In genomic region chr7:133613250-133613649, GRCh38 we compare ENCODE assay signal across 23 cellular contexts.
DNase-seq lines count a peak whose midpoint lies in the region; FAIRE-seq and TF ChIP-seq lines count a peak whose summit lies in the region.
"Had no signal": no experiment of that assay in that cellular context is flagged by ENCODE, and none has a peak within 500 bp of the region (broad histone marks: within the 10 kb centered on the region; RNA-seq: fewer than 3 reads in every experiment).

No MANE protein-coding gene starts in this region.

- H3K27me3 Mint-ChIP-seq in activated naive CD4-positive, alpha-beta T cell treated with anti-CD3 and anti-CD28 coated beads, Interleukin-2, amount 10 ng/mL, durations not matched to agents 7 days and 5 days = no peaks in the 10 kb centered on the region
- H3K27me3 Mint-ChIP-seq: CD4-positive, CD25-positive, alpha-beta regulatory T cell; CD8-positive, alpha-beta memory T cell had no signal

- FAIRE-seq in GM12891 (lab: Jason Lieb, UNC) = peak; percentile 70
- FAIRE-seq: GM12878, HTR-8/SVneo had no signal

- H3K36me3 ChIP-seq in endocrine pancreas (ENCODE audit: control insufficient read depth, insufficient read depth, low read length) = no peaks in the 10 kb centered on the region
- no peaks in the 10 kb centered on the region for H3K36me3 ChIP-seq in HAP-1 (replicated peaks)
- H3K36me3 ChIP-seq: BE2C had no signal

- CTCF ChIA-PET in activated naive CD4-positive, alpha-beta T cell treated with anti-CD3 and anti-CD28 coated beads, Interleukin-2, amount 10 ng/mL, durations not matched to agents 7 days and 5 days (lab: Charles Lee) = no interaction called here

- H3K4me1 ChIP-seq in endocrine pancreas (ENCODE audit: control insufficient read depth, insufficient read depth, low read length) = peaks cover 6% of the 10 kb centered on the region
- H3K4me1 ChIP-seq in HAP-1 = peaks cover 4% of the 10 kb centered on the region

- H3K4me3 ChIP-seq in endocrine pancreas (ENCODE audit: control insufficient read depth, insufficient read depth, low read length) = peak overlapping the region; percentile 40
- no peak overlapping the region for H3K4me3 ChIP-seq in HAP-1
- H3K4me3 ChIP-seq: GM12878, GM23248 had no signal

- no peak overlapping the region for H3K27ac Mint-ChIP-seq in activated naive CD4-positive, alpha-beta T cell treated with anti-CD3 and anti-CD28 coated beads, Interleukin-2, amount 10 ng/mL, durations not matched to agents 7 days and 5 days
- H3K27ac Mint-ChIP-seq: CD4-positive, CD25-positive, alpha-beta regulatory T cell; CD8-positive, alpha-beta memory T cell had no signal

- no peak for DNase-seq in GM12891 (ENCODE audit: insufficient read length, low spot score)
- peak; percentile 14 to 68 for DNase-seq in NCI-H2081 (lab: John Stamatoyannopoulos, UW)
- DNase-seq in activated naive CD4-positive, alpha-beta T cell treated with anti-CD3 and anti-CD28 coated beads, Interleukin-2, amount 10 ng/mL, durations not matched to agents 7 days and 5 days = no peak
- DNase-seq in HAP-1 (ENCODE audit: low spot score in 2 of 2) = no peak
- no peak for DNase-seq in OCI-M1 (lab: John Stamatoyannopoulos, UW)
- no peak for DNase-seq in Kasumi-1 (lab: John Stamatoyannopoulos, UW)
- DNase-seq: ACHN; BE2C; C1 segment of cervical spinal cord; CD4-positive, CD25-positive, alpha-beta regulatory T cell; CD8-positive, alpha-beta memory T cell; COR-L47; DMS 273 treated with DMSO at 0.1 percent for 48 hours; DMS53; DND-41; EL; GM23248; HCEC 1CT; IMR-90 had no signal

- no peaks in the 10 kb centered on the region for H3K9me3 ChIP-seq in endocrine pancreas (ENCODE audit: control insufficient read depth, low read length)
- H3K9me3 ChIP-seq in HAP-1 = no peaks in the 10 kb centered on the region
- H3K9me3 ChIP-seq: BE2C had no signal

- TF ChIP-seq CTCF in VCaP (conservative IDR thresholded peaks at IDR 0.05) = no peak

- no peak for TF ChIP-seq POLR2A in GM12891 (IDR thresholded peaks at IDR 0.05; ENCODE audit: low read depth, low read length)

- H3K27ac ChIP-seq in VCaP = peak overlapping the region; percentile 45
- H3K27ac ChIP-seq: GM23248 had no signal

- no peak overlapping the region for H3K4me3 Mint-ChIP-seq in activated naive CD4-positive, alpha-beta T cell treated with anti-CD3 and anti-CD28 coated beads, Interleukin-2, amount 10 ng/mL, durations not matched to agents 7 days and 5 days
- H3K4me3 Mint-ChIP-seq: CD4-positive, CD25-positive, alpha-beta regulatory T cell; CD8-positive, alpha-beta memory T cell had no signal

- in situ Hi-C loops in HAP-1 (cut with MboI; ENCODE audit: low sequenced_read_pairs) = no loop called here

- H3K9me3 Mint-ChIP-seq in activated naive CD4-positive, alpha-beta T cell treated with anti-CD3 and anti-CD28 coated beads, Interleukin-2, amount 10 ng/mL, durations not matched to agents 7 days and 5 days = no peaks in the 10 kb centered on the region
- H3K9me3 Mint-ChIP-seq: CD8-positive, alpha-beta memory T cell had no signal

- H3K36me3 Mint-ChIP-seq in activated naive CD4-positive, alpha-beta T cell treated with anti-CD3 and anti-CD28 coated beads, Interleukin-2, amount 10 ng/mL, durations not matched to agents 7 days and 5 days = no peaks in the 10 kb centered on the region

- H3K4me1 Mint-ChIP-seq in activated naive CD4-positive, alpha-beta T cell treated with anti-CD3 and anti-CD28 coated beads, Interleukin-2, amount 10 ng/mL, durations not matched to agents 7 days and 5 days = no peaks in the 10 kb centered on the region

- no peak overlapping the region for H3K9ac ChIP-seq in endocrine pancreas (ENCODE audit: control insufficient read depth, insufficient read depth, low read length)
- H3K9ac ChIP-seq: GM23248 had no signal

- no peaks in the 10 kb centered on the region for H3K27me3 ChIP-seq in endocrine pancreas (ENCODE audit: control insufficient read depth, insufficient read depth, low read length)
- no peaks in the 10 kb centered on the region for H3K27me3 ChIP-seq in HAP-1 (ENCODE audit: low read depth)
- H3K27me3 ChIP-seq: BE2C had no signal

TF ChIP-seq in GM12891, 5 proteins besides CTCF, POLR2A, EP300 and RAD21:
- TF ChIP-seq POLR2AphosphoS5 (IDR thresholded peaks at IDR 0.05; ENCODE audit: low read depth, low read length) (no peak), TAF1 (IDR thresholded peaks at IDR 0.05; ENCODE audit: low read depth, low read length) (no peak), PAX5 (IDR thresholded peaks at IDR 0.05; ENCODE audit: insufficient read depth, low read length, severe bottlenecking) (no peak), SPI1 (IDR thresholded peaks at IDR 0.05; ENCODE audit: low read depth, low read length) (no peak), POU2F2 (IDR thresholded peaks at IDR 0.05; ENCODE audit: low read depth, low read length) (no peak)

Comparison
In these comparisons a context has a peak if more than half of its experiments do, and no peak if none do; other contexts are left out.
1. DNase-seq: peak in NCI-H2081 (2 of 2); none in GM12891 (single experiment), activated naive CD4-positive, alpha-beta T cell treated with anti-CD3 and anti-CD28 coated beads, Interleukin-2, amount 10 ng/mL, durations not matched to agents 7 days and 5 days (single experiment), HAP-1 (0 of 2), OCI-M1 (single experiment) and Kasumi-1 (0 of 2).